In genomic region chr21:44907966-44908364, GRCh38 we compare ENCODE assay signal across 1 cellular context.
TF ChIP-seq lines count a peak whose summit lies in the region.

No MANE protein-coding gene starts in this region.

TF ChIP-seq in K562, 482 proteins besides CTCF, POLR2A, EP300 and RAD21:
- no peak for TF ChIP-seq SRF (CRISPR knock-in tag; IDR thresholded peaks at IDR 0.05)
- 0 out of 2 replicates have a peak, but pooled peaks have one; percentile 10 for TF ChIP-seq ELF1 (tag; IDR thresholded peaks at IDR 0.05)
- TF ChIP-seq, protein P1, sequence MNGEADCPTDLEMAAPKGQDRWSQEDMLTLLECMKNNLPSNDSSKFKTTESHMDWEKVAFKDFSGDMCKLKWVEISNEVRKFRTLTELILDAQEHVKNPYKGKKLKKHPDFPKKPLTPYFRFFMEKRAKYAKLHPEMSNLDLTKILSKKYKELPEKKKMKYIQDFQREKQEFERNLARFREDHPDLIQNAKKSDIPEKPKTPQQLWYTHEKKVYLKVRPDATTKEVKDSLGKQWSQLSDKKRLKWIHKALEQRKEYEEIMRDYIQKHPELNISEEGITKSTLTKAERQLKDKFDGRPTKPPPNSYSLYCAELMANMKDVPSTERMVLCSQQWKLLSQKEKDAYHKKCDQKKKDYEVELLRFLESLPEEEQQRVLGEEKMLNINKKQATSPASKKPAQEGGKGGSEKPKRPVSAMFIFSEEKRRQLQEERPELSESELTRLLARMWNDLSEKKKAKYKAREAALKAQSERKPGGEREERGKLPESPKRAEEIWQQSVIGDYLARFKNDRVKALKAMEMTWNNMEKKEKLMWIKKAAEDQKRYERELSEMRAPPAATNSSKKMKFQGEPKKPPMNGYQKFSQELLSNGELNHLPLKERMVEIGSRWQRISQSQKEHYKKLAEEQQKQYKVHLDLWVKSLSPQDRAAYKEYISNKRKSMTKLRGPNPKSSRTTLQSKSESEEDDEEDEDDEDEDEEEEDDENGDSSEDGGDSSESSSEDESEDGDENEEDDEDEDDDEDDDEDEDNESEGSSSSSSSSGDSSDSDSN (IDR thresholded peaks at IDR 0.05; ENCODE audit: borderline replicate concordance in 1 of 2, low read depth in 2 of 2, low read length in 2 of 2) = 0 out of 4 replicates have a peak, but pooled peaks of 1 of the 2 experiments have one; percentile 51
- TF ChIP-seq SMARCA5 (IDR thresholded peaks at IDR 0.05) = no peak
- TF ChIP-seq ZNF518B (CRISPR knock-in tag; IDR thresholded peaks at IDR 0.05) = no peak
- TF ChIP-seq ATF7 (IDR thresholded peaks at IDR 0.05) = 0 out of 2 replicates have a peak, but pooled peaks have one; percentile 10
- TF ChIP-seq ZFX (CRISPR knock-in tag; IDR thresholded peaks at IDR 0.05) = peak; percentile 39; the same call in 1 of the 2 replicates
- no peak for TF ChIP-seq NCOA6 (IDR thresholded peaks at IDR 0.05)
- TF ChIP-seq, protein P2, sequence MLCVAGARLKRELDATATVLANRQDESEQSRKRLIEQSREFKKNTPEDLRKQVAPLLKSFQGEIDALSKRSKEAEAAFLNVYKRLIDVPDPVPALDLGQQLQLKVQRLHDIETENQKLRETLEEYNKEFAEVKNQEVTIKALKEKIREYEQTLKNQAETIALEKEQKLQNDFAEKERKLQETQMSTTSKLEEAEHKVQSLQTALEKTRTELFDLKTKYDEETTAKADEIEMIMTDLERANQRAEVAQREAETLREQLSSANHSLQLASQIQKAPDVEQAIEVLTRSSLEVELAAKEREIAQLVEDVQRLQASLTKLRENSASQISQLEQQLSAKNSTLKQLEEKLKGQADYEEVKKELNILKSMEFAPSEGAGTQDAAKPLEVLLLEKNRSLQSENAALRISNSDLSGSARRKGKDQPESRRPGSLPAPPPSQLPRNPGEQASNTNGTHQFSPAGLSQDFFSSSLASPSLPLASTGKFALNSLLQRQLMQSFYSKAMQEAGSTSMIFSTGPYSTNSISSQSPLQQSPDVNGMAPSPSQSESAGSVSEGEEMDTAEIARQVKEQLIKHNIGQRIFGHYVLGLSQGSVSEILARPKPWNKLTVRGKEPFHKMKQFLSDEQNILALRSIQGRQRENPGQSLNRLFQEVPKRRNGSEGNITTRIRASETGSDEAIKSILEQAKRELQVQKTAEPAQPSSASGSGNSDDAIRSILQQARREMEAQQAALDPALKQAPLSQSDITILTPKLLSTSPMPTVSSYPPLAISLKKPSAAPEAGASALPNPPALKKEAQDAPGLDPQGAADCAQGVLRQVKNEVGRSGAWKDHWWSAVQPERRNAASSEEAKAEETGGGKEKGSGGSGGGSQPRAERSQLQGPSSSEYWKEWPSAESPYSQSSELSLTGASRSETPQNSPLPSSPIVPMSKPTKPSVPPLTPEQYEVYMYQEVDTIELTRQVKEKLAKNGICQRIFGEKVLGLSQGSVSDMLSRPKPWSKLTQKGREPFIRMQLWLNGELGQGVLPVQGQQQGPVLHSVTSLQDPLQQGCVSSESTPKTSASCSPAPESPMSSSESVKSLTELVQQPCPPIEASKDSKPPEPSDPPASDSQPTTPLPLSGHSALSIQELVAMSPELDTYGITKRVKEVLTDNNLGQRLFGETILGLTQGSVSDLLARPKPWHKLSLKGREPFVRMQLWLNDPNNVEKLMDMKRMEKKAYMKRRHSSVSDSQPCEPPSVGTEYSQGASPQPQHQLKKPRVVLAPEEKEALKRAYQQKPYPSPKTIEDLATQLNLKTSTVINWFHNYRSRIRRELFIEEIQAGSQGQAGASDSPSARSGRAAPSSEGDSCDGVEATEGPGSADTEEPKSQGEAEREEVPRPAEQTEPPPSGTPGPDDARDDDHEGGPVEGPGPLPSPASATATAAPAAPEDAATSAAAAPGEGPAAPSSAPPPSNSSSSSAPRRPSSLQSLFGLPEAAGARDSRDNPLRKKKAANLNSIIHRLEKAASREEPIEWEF (CRISPR knock-in tag; IDR thresholded peaks at IDR 0.05) = no peak
- 0 out of 2 replicates have a peak, but pooled peaks have one; percentile 24 for TF ChIP-seq L3MBTL2 (IDR thresholded peaks at IDR 0.05)
- TF ChIP-seq MTA3 (IDR thresholded peaks at IDR 0.05; ENCODE audit: borderline replicate concordance) = 0 out of 2 replicates have a peak, but pooled peaks have one; percentile 22
- TF ChIP-seq, protein P3, sequence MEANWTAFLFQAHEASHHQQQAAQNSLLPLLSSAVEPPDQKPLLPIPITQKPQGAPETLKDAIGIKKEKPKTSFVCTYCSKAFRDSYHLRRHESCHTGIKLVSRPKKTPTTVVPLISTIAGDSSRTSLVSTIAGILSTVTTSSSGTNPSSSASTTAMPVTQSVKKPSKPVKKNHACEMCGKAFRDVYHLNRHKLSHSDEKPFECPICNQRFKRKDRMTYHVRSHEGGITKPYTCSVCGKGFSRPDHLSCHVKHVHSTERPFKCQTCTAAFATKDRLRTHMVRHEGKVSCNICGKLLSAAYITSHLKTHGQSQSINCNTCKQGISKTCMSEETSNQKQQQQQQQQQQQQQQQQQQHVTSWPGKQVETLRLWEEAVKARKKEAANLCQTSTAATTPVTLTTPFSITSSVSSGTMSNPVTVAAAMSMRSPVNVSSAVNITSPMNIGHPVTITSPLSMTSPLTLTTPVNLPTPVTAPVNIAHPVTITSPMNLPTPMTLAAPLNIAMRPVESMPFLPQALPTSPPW (CRISPR knock-in tag; IDR thresholded peaks at IDR 0.05) = peak; percentile 50
- no peak for TF ChIP-seq TFAM (CRISPR knock-in tag; conservative IDR thresholded peaks at IDR 0.05)
- TF ChIP-seq SPI1 (IDR thresholded peaks at IDR 0.05; ENCODE audit: borderline replicate concordance, low read depth, low read length) = peak; percentile 70
- TF ChIP-seq COPS2 (conservative IDR thresholded peaks at IDR 0.05) = no peak
- 0 out of 4 replicates have a peak, but pooled peaks of 1 of the 2 experiments have one; percentile 41 for TF ChIP-seq MAZ (CRISPR knock-in tag; conservative IDR thresholded peaks at IDR 0.05 in 1 of 2, IDR thresholded peaks at IDR 0.05 in 1 of 2)
- TF ChIP-seq CXXC5 (CRISPR knock-in tag; IDR thresholded peaks at IDR 0.05) = 0 out of 2 replicates have a peak, but pooled peaks have one; percentile 15
- TF ChIP-seq, protein P4, sequence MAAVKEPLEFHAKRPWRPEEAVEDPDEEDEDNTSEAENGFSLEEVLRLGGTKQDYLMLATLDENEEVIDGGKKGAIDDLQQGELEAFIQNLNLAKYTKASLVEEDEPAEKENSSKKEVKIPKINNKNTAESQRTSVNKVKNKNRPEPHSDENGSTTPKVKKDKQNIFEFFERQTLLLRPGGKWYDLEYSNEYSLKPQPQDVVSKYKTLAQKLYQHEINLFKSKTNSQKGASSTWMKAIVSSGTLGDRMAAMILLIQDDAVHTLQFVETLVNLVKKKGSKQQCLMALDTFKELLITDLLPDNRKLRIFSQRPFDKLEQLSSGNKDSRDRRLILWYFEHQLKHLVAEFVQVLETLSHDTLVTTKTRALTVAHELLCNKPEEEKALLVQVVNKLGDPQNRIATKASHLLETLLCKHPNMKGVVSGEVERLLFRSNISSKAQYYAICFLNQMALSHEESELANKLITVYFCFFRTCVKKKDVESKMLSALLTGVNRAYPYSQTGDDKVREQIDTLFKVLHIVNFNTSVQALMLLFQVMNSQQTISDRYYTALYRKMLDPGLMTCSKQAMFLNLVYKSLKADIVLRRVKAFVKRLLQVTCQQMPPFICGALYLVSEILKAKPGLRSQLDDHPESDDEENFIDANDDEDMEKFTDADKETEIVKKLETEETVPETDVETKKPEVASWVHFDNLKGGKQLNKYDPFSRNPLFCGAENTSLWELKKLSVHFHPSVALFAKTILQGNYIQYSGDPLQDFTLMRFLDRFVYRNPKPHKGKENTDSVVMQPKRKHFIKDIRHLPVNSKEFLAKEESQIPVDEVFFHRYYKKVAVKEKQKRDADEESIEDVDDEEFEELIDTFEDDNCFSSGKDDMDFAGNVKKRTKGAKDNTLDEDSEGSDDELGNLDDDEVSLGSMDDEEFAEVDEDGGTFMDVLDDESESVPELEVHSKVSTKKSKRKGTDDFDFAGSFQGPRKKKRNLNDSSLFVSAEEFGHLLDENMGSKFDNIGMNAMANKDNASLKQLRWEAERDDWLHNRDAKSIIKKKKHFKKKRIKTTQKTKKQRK (IDR thresholded peaks at IDR 0.05; ENCODE audit: borderline replicate concordance, low read depth, low read length) = no peak
- no peak for TF ChIP-seq PCBP1 (IDR thresholded peaks at IDR 0.05; ENCODE audit: low read depth, low read length, poor library complexity, severe bottlenecking)
- 0 out of 2 replicates have a peak, but pooled peaks have one; percentile 17 for TF ChIP-seq EGR1 (conservative IDR thresholded peaks at IDR 0.05)
- peak; percentile 25; the same call in 1 of the 2 replicates for TF ChIP-seq CREM (IDR thresholded peaks at IDR 0.05; ENCODE audit: low read depth)
- peak; percentile 17; the same call in 1 of the 2 replicates for TF ChIP-seq CEBPB (tag; IDR thresholded peaks at IDR 0.05)
- TF ChIP-seq TBL1XR1 (IDR thresholded peaks at IDR 0.05; ENCODE audit: low read length in 2 of 2) = no peak
- TF ChIP-seq, protein P5, sequence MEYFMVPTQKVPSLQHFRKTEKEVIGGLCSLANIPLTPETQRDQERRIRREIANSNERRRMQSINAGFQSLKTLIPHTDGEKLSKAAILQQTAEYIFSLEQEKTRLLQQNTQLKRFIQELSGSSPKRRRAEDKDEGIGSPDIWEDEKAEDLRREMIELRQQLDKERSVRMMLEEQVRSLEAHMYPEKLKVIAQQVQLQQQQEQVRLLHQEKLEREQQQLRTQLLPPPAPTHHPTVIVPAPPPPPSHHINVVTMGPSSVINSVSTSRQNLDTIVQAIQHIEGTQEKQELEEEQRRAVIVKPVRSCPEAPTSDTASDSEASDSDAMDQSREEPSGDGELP (CRISPR knock-in tag; IDR thresholded peaks at IDR 0.05; ENCODE audit: borderline replicate concordance) = no peak
- peak; percentile 30; the same call in 1 of the 2 replicates for TF ChIP-seq PHF8 (IDR thresholded peaks at IDR 0.05; ENCODE audit: borderline replicate concordance, low read length)
